Comparison of ENCODE assay signal across 8 cellular contexts in the genomic region with DNA sequence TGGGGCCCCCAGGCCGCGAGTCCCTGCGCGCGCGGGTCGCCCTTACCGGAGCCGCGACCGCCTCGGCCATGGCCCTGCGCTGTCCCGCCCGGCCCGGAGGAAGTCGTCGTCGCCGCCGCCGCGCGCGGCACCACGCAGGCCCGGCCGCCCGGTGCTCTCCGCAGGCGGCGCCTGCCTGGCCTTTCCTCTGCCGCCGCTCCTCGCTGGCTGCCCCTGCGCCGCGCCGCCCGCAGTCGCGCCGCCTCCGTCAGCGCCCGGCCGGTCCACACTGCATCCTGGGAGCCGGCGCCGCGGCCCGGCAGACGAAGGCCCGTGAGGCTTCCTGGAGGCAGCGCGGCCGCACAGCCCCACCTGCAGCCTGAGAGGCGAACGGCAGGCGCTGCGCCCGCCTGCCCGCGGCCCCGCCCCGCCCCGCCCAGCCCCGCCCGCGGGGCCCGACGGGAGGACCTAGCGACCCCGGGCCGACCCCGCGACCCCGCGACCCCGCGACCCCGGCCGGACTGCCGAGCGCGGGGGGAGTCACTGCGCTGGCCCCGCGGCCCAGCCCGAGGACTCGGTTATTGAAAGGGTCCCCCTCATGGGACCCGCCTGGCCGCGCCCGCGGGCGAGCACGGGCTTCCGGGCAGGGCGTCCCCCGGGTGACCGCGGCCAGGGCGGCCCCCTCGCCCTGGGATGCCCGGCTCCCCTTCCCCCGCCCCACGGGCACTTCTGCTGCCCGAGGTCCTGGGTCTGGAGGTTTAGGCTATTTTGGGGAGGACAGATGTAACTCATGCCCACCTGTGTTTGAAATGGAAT. TPM values are rescaled to one million over a fixed set of nuclear protein-coding genes. Genes with fewer than 3 reads are reported as not detected.
DNase-seq lines count a peak whose midpoint lies in the region; ATAC-seq and TF ChIP-seq lines count a peak whose summit lies in the region.

ZNF746 (minus strand) TSS at position 343 of the 795 bp plus-strand sequence; CDS start at position 70, 273 bp downstream.

- H3K4me1 ChIP-seq in muscle layer of duodenum (ENCODE audit: control insufficient read depth in 1 of 2, insufficient read depth in 2 of 2, low read length in 2 of 2) = peaks cover 10 to 22% of the 10 kb centered on the region in 2 donors

- H3K4me3 ChIP-seq in HL-60 (replicated peaks; ENCODE audit: insufficient read depth, low read length) (peak within 1 kb of the TSS; percentile 72), muscle layer of duodenum (ENCODE audit: low read depth in 1 of 2, low read length in 2 of 2) (peak within 1 kb of the TSS; percentile 78)

- intact Hi-C loops in Calu3 (cut with micrococcal nuclease; ENCODE audit: unreplicated experiment) = loop anchor here (5.0 kb wide), 1 partner anchor 185 kb away; no protein-coding TSS in a partner anchor

- TF ChIP-seq CTCF in Calu3 (IDR thresholded peaks at IDR 0.05; ENCODE audit: unreplicated experiment) (peak; percentile 52), HL-60 (IDR thresholded peaks at IDR 0.05; ENCODE audit: insufficient read depth, low read length) (peak; percentile 39)

- peaks cover 9% of the 10 kb centered on the region for H3K4me1 Mint-ChIP-seq in Calu3 (ENCODE audit: low read depth, unreplicated experiment)

- peaks cover 25% of the 10 kb centered on the region for H3K27me3 Mint-ChIP-seq in Calu3 (ENCODE audit: unreplicated experiment)

- H3K9me3 ChIP-seq in muscle layer of duodenum (ENCODE audit: control insufficient read depth in 1 of 2, low read length in 2 of 2) = no peaks in the 10 kb centered on the region

- DNase-seq in Calu3 (peak; percentile 89), HL-60 (ENCODE audit: low read depth in 1 of 2, low spot score in 1 of 2) (peak; percentile 54 to 76), OCI-M2 (lab: John Stamatoyannopoulos, UW; ENCODE audit: unreplicated experiment) (peak; percentile 37)
- DNase-seq in activated T-cell treated with anti-CD3 and anti-CD28 coated beads, Interleukin-2, amount 50 U/mL, for 1 hour = peak; percentile 84
- DNase-seq in stimulated activated CD8-positive, alpha-beta memory T cell treated with anti-CD3 and anti-CD28 coated beads, Interleukin-7, amount 100 ng/mL, for 24 hours (ENCODE audit: low read depth) = peak; percentile 49

- H3K36me3 ChIP-seq in muscle layer of duodenum (ENCODE audit: control insufficient read depth in 1 of 2, insufficient read depth in 2 of 2, low read length in 2 of 2) = peaks cover 13 to 15% of the 10 kb centered on the region in 2 donors

- H3K27me3 ChIP-seq in HL-60 (ENCODE audit: insufficient read depth, poor library complexity, severe bottlenecking) (no peaks in the 10 kb centered on the region), muscle layer of duodenum (ENCODE audit: low read depth, low read length) (no peaks in the 10 kb centered on the region)

- H3K27ac Mint-ChIP-seq in Calu3 (ENCODE audit: unreplicated experiment) = peak within 1 kb of the TSS; percentile 81

- peaks cover 32% of the 10 kb centered on the region for H3K36me3 Mint-ChIP-seq in Calu3 (ENCODE audit: insufficient read depth, unreplicated experiment)

- no peaks in the 10 kb centered on the region for H3K9me3 Mint-ChIP-seq in Calu3 (ENCODE audit: low read depth, unreplicated experiment)

- ATAC-seq in GM19463 (IDR thresholded peaks at IDR 0.05; ENCODE audit: unreplicated experiment) (peak; percentile 96), esophagus mucosa (peak; percentile 96)

- H3K27ac ChIP-seq in HL-60 (replicated peaks) (peak within 1 kb of the TSS; percentile 47), muscle layer of duodenum (ENCODE audit: low read length) (peak within 1 kb of the TSS; percentile 39)

- no TSS peak for BruUV-seq in Calu3 (replicated peaks; lab: Mats Ljungman, UMichigan)

- peak within 1 kb of the TSS; percentile 96 for H3K4me3 Mint-ChIP-seq in Calu3 (ENCODE audit: low read depth, unreplicated experiment)

- CTCF ChIA-PET in Calu3 (lab: Charles Lee) = no interaction called here

RNA-seq across cellular contexts. Expression of gene ZNF746, which starts in this region (rescaled TPM):
- total RNA-seq in Calu3 (2022) (17.5 and 18.5 TPM in 2 replicates), esophagus mucosa (7.9 TPM)

Comparison
In these comparisons a context has a peak if more than half of its experiments do, and no peak if none do; other contexts are left out.
1. Peak in every context shown above with its lines: DNase-seq, ATAC-seq, H3K4me3 ChIP-seq and H3K27ac ChIP-seq.
2. DNase-seq: peak in every context shown above with its lines; median percentile 89 in Calu3; 84 in activated T-cell treated with anti-CD3 and anti-CD28 coated beads, Interleukin-2, amount 50 U/mL, for 1 hour; 65 in HL-60; 49 in stimulated activated CD8-positive, alpha-beta memory T cell treated with anti-CD3 and anti-CD28 coated beads, Interleukin-7, amount 100 ng/mL, for 24 hours; 37 in OCI-M2.